ENCODE assay signal across 8 cellular contexts in the genomic region with DNA sequence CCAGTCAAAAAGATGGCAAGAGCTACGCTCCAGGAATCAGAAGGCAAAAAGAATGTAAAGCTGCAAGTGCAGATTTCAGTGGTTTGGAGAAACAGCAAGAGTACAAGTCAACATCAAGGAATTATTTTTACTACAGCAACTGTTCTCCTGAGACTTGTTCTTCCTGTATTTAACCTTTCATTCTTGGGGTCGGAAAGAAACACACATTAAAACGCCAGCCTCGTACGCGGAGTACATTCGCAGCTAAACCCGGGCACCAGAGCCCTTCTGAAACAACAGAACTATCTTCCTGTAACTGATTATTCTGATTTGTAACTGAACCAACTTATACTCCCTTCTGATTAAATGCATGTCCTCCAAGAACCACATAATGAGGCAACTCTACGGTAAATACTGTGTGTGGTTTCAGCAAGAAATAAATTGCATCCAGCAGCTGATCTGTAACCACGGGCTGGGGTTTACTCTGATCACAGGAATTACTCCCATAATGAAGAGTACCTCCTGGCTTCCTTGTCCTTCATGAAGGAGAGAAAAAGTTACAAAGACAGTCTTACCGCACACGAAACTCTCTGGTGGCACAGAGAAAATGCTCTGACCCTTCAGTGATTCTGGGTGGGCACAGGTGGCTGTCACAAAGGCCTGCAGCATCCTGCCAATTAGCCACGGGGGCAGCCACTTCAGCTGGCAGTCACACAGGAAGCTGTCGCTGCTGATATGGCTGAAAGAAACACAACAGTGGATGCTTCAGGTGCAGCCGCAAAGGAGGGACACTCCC.
DNase-seq lines count a peak whose midpoint lies in the region; ATAC-seq and TF ChIP-seq lines count a peak whose summit lies in the region.

No MANE protein-coding gene starts in this region.

- no peak overlapping the region for H3K4me3 ChIP-seq in fibroblast of the aortic adventitia (ENCODE audit: low read depth, low read length)

- peak overlapping the region; percentile 11 for H3K4me3 Mint-ChIP-seq in activated CD8-positive, alpha-beta memory T cell treated with anti-CD3 and anti-CD28 coated beads, Interleukin-2, amount 10 ng/mL, durations not matched to agents 7 days and 5 days
- peak overlapping the region; percentile 76 to 86 for H3K4me3 Mint-ChIP-seq in stimulated activated naive B cell treated with anti-CD40 and anti-IgM and Interleukin-4, amounts not matched to agents 10 μg/mL and 1 μg/mL and 100 μg/mL, for 72 hours
- no peak overlapping the region for H3K4me3 Mint-ChIP-seq in endothelial cell (ENCODE audit: unreplicated experiment)

- TF ChIP-seq CTCF in fibroblast of the aortic adventitia (IDR thresholded peaks at IDR 0.05; ENCODE audit: insufficient read depth, low read length): no peak
- no peak for TF ChIP-seq CTCF in endothelial cell (IDR thresholded peaks at IDR 0.05; ENCODE audit: unreplicated experiment)

- no peaks in the 10 kb centered on the region for H3K27me3 Mint-ChIP-seq in activated CD8-positive, alpha-beta memory T cell treated with anti-CD3 and anti-CD28 coated beads, Interleukin-2, amount 10 ng/mL, durations not matched to agents 7 days and 5 days
- no peaks in the 10 kb centered on the region for H3K27me3 Mint-ChIP-seq in stimulated activated naive B cell treated with anti-CD40 and anti-IgM and Interleukin-4, amounts not matched to agents 10 μg/mL and 1 μg/mL and 100 μg/mL, for 72 hours
- H3K27me3 Mint-ChIP-seq in endothelial cell (ENCODE audit: unreplicated experiment): peaks cover 14% of the 10 kb centered on the region

- ATAC-seq in GM19324 (IDR thresholded peaks at IDR 0.05; ENCODE audit: low FRiP score, unreplicated experiment) (peak; percentile 56), HG03135 (IDR thresholded peaks at IDR 0.05; ENCODE audit: unreplicated experiment) (peak; percentile 87)
- ATAC-seq in activated CD8-positive, alpha-beta memory T cell treated with anti-CD3 and anti-CD28 coated beads, Interleukin-2, amount 10 ng/mL, durations not matched to agents 7 days and 5 days: peak; percentile 88
- peak; percentile 97 for ATAC-seq in stimulated activated naive B cell treated with anti-CD40 and anti-IgM and Interleukin-4, amounts not matched to agents 10 μg/mL and 1 μg/mL and 100 μg/mL, for 72 hours (replicated peaks)

- no peaks in the 10 kb centered on the region for H3K9me3 Mint-ChIP-seq in activated CD8-positive, alpha-beta memory T cell treated with anti-CD3 and anti-CD28 coated beads, Interleukin-2, amount 10 ng/mL, durations not matched to agents 7 days and 5 days (ENCODE audit: low read depth)
- no peaks in the 10 kb centered on the region for H3K9me3 Mint-ChIP-seq in stimulated activated naive B cell treated with anti-CD40 and anti-IgM and Interleukin-4, amounts not matched to agents 10 μg/mL and 1 μg/mL and 100 μg/mL, for 72 hours
- no peaks in the 10 kb centered on the region for H3K9me3 Mint-ChIP-seq in endothelial cell (ENCODE audit: unreplicated experiment)

- CTCF ChIA-PET in activated CD8-positive, alpha-beta memory T cell treated with anti-CD3 and anti-CD28 coated beads, Interleukin-2, amount 10 ng/mL, durations not matched to agents 7 days and 5 days (lab: Charles Lee): interaction anchor here (1.1 to 2.3 kb wide), 6 partner anchors 13 to 429 kb away, joined by 3 to 10 read pairs (median 7); no protein-coding TSS in a partner anchor

- H3K36me3 Mint-ChIP-seq in activated CD8-positive, alpha-beta memory T cell treated with anti-CD3 and anti-CD28 coated beads, Interleukin-2, amount 10 ng/mL, durations not matched to agents 7 days and 5 days: peaks cover 34% of the 10 kb centered on the region
- H3K36me3 Mint-ChIP-seq in stimulated activated naive B cell treated with anti-CD40 and anti-IgM and Interleukin-4, amounts not matched to agents 10 μg/mL and 1 μg/mL and 100 μg/mL, for 72 hours: peaks cover 0 to 14% of the 10 kb centered on the region in 2 donors
- H3K36me3 Mint-ChIP-seq in endothelial cell (ENCODE audit: low read depth, unreplicated experiment): peaks cover 24% of the 10 kb centered on the region

- peak overlapping the region; percentile 90 for H3K27ac Mint-ChIP-seq in activated CD8-positive, alpha-beta memory T cell treated with anti-CD3 and anti-CD28 coated beads, Interleukin-2, amount 10 ng/mL, durations not matched to agents 7 days and 5 days
- H3K27ac Mint-ChIP-seq in stimulated activated naive B cell treated with anti-CD40 and anti-IgM and Interleukin-4, amounts not matched to agents 10 μg/mL and 1 μg/mL and 100 μg/mL, for 72 hours: peak overlapping the region; percentile 86
- no peak overlapping the region for H3K27ac Mint-ChIP-seq in endothelial cell (ENCODE audit: unreplicated experiment)

- DNase-seq in activated CD8-positive, alpha-beta memory T cell treated with anti-CD3 and anti-CD28 coated beads, Interleukin-2, amount 10 ng/mL, durations not matched to agents 7 days and 5 days: peak; percentile 73
- DNase-seq in fibroblast of the aortic adventitia (ENCODE audit: low read depth) (peak; percentile 73), NCI-H2227 (lab: John Stamatoyannopoulos, UW; ENCODE audit: unreplicated experiment) (no peak), NCI-H2227 treated with DMSO at 0.1 percent for 48 hours (lab: John Stamatoyannopoulos, UW) (no peak), endothelial cell (ENCODE audit: low spot score) (no peak)
- DNase-seq in stimulated activated naive B cell treated with anti-CD40 and anti-IgM and Interleukin-4, amounts not matched to agents 10 μg/mL and 1 μg/mL and 100 μg/mL, for 72 hours: peak; percentile 49

- H3K4me1 Mint-ChIP-seq in activated CD8-positive, alpha-beta memory T cell treated with anti-CD3 and anti-CD28 coated beads, Interleukin-2, amount 10 ng/mL, durations not matched to agents 7 days and 5 days: peaks cover 23% of the 10 kb centered on the region
- peaks cover 31 to 46% of the 10 kb centered on the region in 2 donors for H3K4me1 Mint-ChIP-seq in stimulated activated naive B cell treated with anti-CD40 and anti-IgM and Interleukin-4, amounts not matched to agents 10 μg/mL and 1 μg/mL and 100 μg/mL, for 72 hours
- peaks cover 6% of the 10 kb centered on the region for H3K4me1 Mint-ChIP-seq in endothelial cell (ENCODE audit: unreplicated experiment)

Comparison
In these comparisons a context has a peak if more than half of its experiments do, and no peak if none do; other contexts are left out.
1. DNase-seq: peak in activated CD8-positive, alpha-beta memory T cell treated with anti-CD3 and anti-CD28 coated beads, Interleukin-2, amount 10 ng/mL, durations not matched to agents 7 days and 5 days (single experiment), fibroblast of the aortic adventitia (single experiment) and stimulated activated naive B cell treated with anti-CD40 and anti-IgM and Interleukin-4, amounts not matched to agents 10 μg/mL and 1 μg/mL and 100 μg/mL, for 72 hours (single experiment); none in NCI-H2227 (single experiment), NCI-H2227 treated with DMSO at 0.1 percent for 48 hours (single experiment) and endothelial cell (single experiment).
2. Peak in every context shown above with its lines, with median percentiles within 50 percentile points of each other: ATAC-seq.